In genomic region chr17:19386974-19387920, GRCh38 we compare ENCODE assay signal across 9 cellular contexts. TPM values are rescaled to one million over a fixed set of nuclear protein-coding genes. Genes with fewer than 3 reads are reported as not detected.
A peak's percentile ranks its signal among the peaks of the same experiment; 100 is the strongest.
DNase-seq lines count a peak whose midpoint lies in the region; ATAC-seq and TF ChIP-seq lines count a peak whose summit lies in the region.
"Had no signal": no experiment of that assay in that cellular context is flagged by ENCODE, and none has a peak within 500 bp of the region (broad histone marks: within the 10 kb centered on the region; RNA-seq: fewer than 3 reads in every experiment).

TSS of gene MFAP4 (minus strand) at chr17:19387190. CDS start at chr17:19387155, 35 bp downstream.

- H3K4me3 ChIP-seq in liver (ENCODE audit: low read depth in 1 of 3, low read length in 3 of 3) (no peak within 1 kb of the TSS), thyroid gland (replicated peaks in 1 of 3) (no peak within 1 kb of the TSS)

- POLR2A ChIA-PET in MCF 10A (lab: Yijun Ruan, JAX), result interaction anchor here (1.2 kb wide), 1 partner anchor 9 kb away, joined by 16 read pairs; the partner anchor contains the start of gene MAPK7

- no peaks in the 10 kb centered on the region for H3K9me3 ChIP-seq in liver (ENCODE audit: control insufficient read depth in 4 of 4, low read length in 3 of 4)
- no peaks in the 10 kb centered on the region for H3K9me3 ChIP-seq in thyroid gland

- no peaks in the 10 kb centered on the region for H3K9me3 Mint-ChIP-seq in stimulated activated naive CD8-positive, alpha-beta T cell treated with anti-CD3 and anti-CD28 coated beads, Interleukin-15, Interleukin-2, amounts not matched to agents 100 ng/mL and 50 ng/mL, for 24 hours
- no peaks in the 10 kb centered on the region for H3K9me3 Mint-ChIP-seq in MCF 10A (ENCODE audit: unreplicated experiment)
- H3K9me3 Mint-ChIP-seq in T-helper 2 cell treated with Interferon-gamma antibody and Interleukin-4, amounts not matched to agents 5 μg/mL and 100 μg/mL, for 36 hours, result no peaks in the 10 kb centered on the region

- no peak for TF ChIP-seq RAD21 in liver (IDR thresholded peaks at IDR 0.05)

- no peaks in the 10 kb centered on the region for H3K27me3 ChIP-seq in liver (ENCODE audit: control insufficient read depth in 4 of 4, insufficient read depth in 4 of 4, low read length in 3 of 4)
- H3K27me3 ChIP-seq in thyroid gland, result no peaks in the 10 kb centered on the region

- peaks cover 0 to 4% (median 0%) of the 10 kb centered on the region in 4 donors for H3K4me1 ChIP-seq in liver (ENCODE audit: control insufficient read depth in 4 of 4, insufficient read depth in 4 of 4, low read length in 3 of 4)
- H3K4me1 ChIP-seq in thyroid gland, result peaks cover 12 to 41% of the 10 kb centered on the region in 2 donors

- no peak within 1 kb of the TSS for H3K9ac ChIP-seq in liver (ENCODE audit: low read depth in 1 of 2, low read length in 2 of 2)

- CTCF ChIA-PET in MCF 10A (lab: Yijun Ruan, JAX), result interaction anchor here (0.6 to 2.8 kb wide), 3 partner anchors 10 to 778 kb away, joined by 3 to 6 read pairs (median 4); no protein-coding TSS in a partner anchor

- ATAC-seq in stimulated activated naive CD8-positive, alpha-beta T cell treated with anti-CD3 and anti-CD28 coated beads, Interleukin-15, Interleukin-2, amounts not matched to agents 100 U/mL and 50 U/mL, for 24 hours, result no peak

- H3K4me3 Mint-ChIP-seq in stimulated activated naive CD8-positive, alpha-beta T cell treated with anti-CD3 and anti-CD28 coated beads, Interleukin-15, Interleukin-2, amounts not matched to agents 100 ng/mL and 50 ng/mL, for 24 hours, result no peak within 1 kb of the TSS
- no peak within 1 kb of the TSS for H3K4me3 Mint-ChIP-seq in MCF 10A (ENCODE audit: unreplicated experiment)
- no peak within 1 kb of the TSS for H3K4me3 Mint-ChIP-seq in T-helper 2 cell treated with Interferon-gamma antibody and Interleukin-4, amounts not matched to agents 5 μg/mL and 100 μg/mL, for 36 hours

- intact Hi-C loops in MCF 10A (cut with micrococcal nuclease), result no loop called here
- intact Hi-C loops in thyroid gland (cut with DNase I), result no loop called here

- H3K36me3 ChIP-seq in liver (ENCODE audit: control insufficient read depth in 4 of 4, insufficient read depth in 3 of 4, low read depth in 1 of 4, low read length in 3 of 4) (peaks cover 0 to 14% (median 4%) of the 10 kb centered on the region in 4 donors), thyroid gland (peaks cover 5 to 16% of the 10 kb centered on the region in 2 donors)

- TF ChIP-seq POLR2A in thyroid gland (IDR thresholded peaks at IDR 0.05), result no peak

- no TSS peak for BruUV-seq in MCF 10A (replicated peaks; lab: Mats Ljungman, UMichigan)

- TF ChIP-seq CTCF in MCF 10A (IDR thresholded peaks at IDR 0.05; ENCODE audit: unreplicated experiment) (no peak), liver (IDR thresholded peaks at IDR 0.05; ENCODE audit: low read depth, low read length, missing input control) (no peak), thyroid gland (IDR thresholded peaks at IDR 0.05) (no peak)

- H3K27me3 Mint-ChIP-seq in stimulated activated naive CD8-positive, alpha-beta T cell treated with anti-CD3 and anti-CD28 coated beads, Interleukin-15, Interleukin-2, amounts not matched to agents 100 ng/mL and 50 ng/mL, for 24 hours, result peaks cover 3% of the 10 kb centered on the region
- no peaks in the 10 kb centered on the region for H3K27me3 Mint-ChIP-seq in MCF 10A (ENCODE audit: insufficient read depth, unreplicated experiment)
- peaks cover 9% of the 10 kb centered on the region for H3K27me3 Mint-ChIP-seq in T-helper 2 cell treated with Interferon-gamma antibody and Interleukin-4, amounts not matched to agents 5 μg/mL and 100 μg/mL, for 36 hours (ENCODE audit: low read depth)

- H3K36me3 Mint-ChIP-seq in stimulated activated naive CD8-positive, alpha-beta T cell treated with anti-CD3 and anti-CD28 coated beads, Interleukin-15, Interleukin-2, amounts not matched to agents 100 ng/mL and 50 ng/mL, for 24 hours (ENCODE audit: low read depth), result peaks cover 6% of the 10 kb centered on the region
- peaks cover 15% of the 10 kb centered on the region for H3K36me3 Mint-ChIP-seq in MCF 10A (ENCODE audit: insufficient read depth, unreplicated experiment)
- H3K36me3 Mint-ChIP-seq in T-helper 2 cell treated with Interferon-gamma antibody and Interleukin-4, amounts not matched to agents 5 μg/mL and 100 μg/mL, for 36 hours (ENCODE audit: low read depth), result peaks cover 21% of the 10 kb centered on the region

- no peak for DNase-seq in stimulated activated naive CD8-positive, alpha-beta T cell treated with anti-CD3 and anti-CD28 coated beads, Interleukin-15, Interleukin-2, amounts not matched to agents 100 U/mL and 50 U/mL, for 24 hours
- DNase-seq in MCF 10A (ENCODE audit: unreplicated experiment) (no peak), thyroid gland (peak; percentile 64 to 68), NCI-H226 (no peak), NCI-H2029 (lab: John Stamatoyannopoulos, UW) (no peak)
- no peak for DNase-seq in T-helper 2 cell treated with Interferon-gamma antibody and Interleukin-4, amounts not matched to agents 5 μg/mL and 100 μg/mL, for 36 hours (ENCODE audit: low spot score)

- H3K27ac ChIP-seq in liver (ENCODE audit: low read depth in 1 of 2, low read length in 2 of 2) (peak within 1 kb of the TSS; percentile 51 to 63), thyroid gland (peak within 1 kb of the TSS; percentile 75 to 88 (median 76))

- WGBS in liver, result 41% methylated on average over 22 of the region's 22 CpGs
- WGBS in thyroid gland, 2 donors, result 23 to 34% methylated on average over 14 to 21 of the region's 22 CpGs

- peak within 1 kb of the TSS; percentile 50 for H3K27ac Mint-ChIP-seq in stimulated activated naive CD8-positive, alpha-beta T cell treated with anti-CD3 and anti-CD28 coated beads, Interleukin-15, Interleukin-2, amounts not matched to agents 100 ng/mL and 50 ng/mL, for 24 hours
- H3K27ac Mint-ChIP-seq in MCF 10A (ENCODE audit: low read depth, unreplicated experiment), result peak within 1 kb of the TSS; percentile 46
- no peak within 1 kb of the TSS for H3K27ac Mint-ChIP-seq in T-helper 2 cell treated with Interferon-gamma antibody and Interleukin-4, amounts not matched to agents 5 μg/mL and 100 μg/mL, for 36 hours

- peaks cover 9% of the 10 kb centered on the region for H3K4me1 Mint-ChIP-seq in stimulated activated naive CD8-positive, alpha-beta T cell treated with anti-CD3 and anti-CD28 coated beads, Interleukin-15, Interleukin-2, amounts not matched to agents 100 ng/mL and 50 ng/mL, for 24 hours (ENCODE audit: low read depth)
- peaks cover 26% of the 10 kb centered on the region for H3K4me1 Mint-ChIP-seq in MCF 10A (ENCODE audit: insufficient read depth, unreplicated experiment)
- H3K4me1 Mint-ChIP-seq in T-helper 2 cell treated with Interferon-gamma antibody and Interleukin-4, amounts not matched to agents 5 μg/mL and 100 μg/mL, for 36 hours (ENCODE audit: low read depth), result peaks cover 3% of the 10 kb centered on the region

TF ChIP-seq in liver, 16 proteins besides CTCF, POLR2A, EP300 and RAD21 (continues in another document):
- no peak for TF ChIP-seq ZBTB33 (IDR thresholded peaks at IDR 0.05)
- no peak for TF ChIP-seq REST (IDR thresholded peaks at IDR 0.05)
- TF ChIP-seq ATF3 (IDR thresholded peaks at IDR 0.05), result no peak
- no peak for TF ChIP-seq TAF1 (conservative IDR thresholded peaks at IDR 0.05)
- no peak for TF ChIP-seq SP1 (IDR thresholded peaks at IDR 0.05)
- no peak for TF ChIP-seq HNF4G (IDR thresholded peaks at IDR 0.05)
- no peak for TF ChIP-seq FOXA2 (IDR thresholded peaks at IDR 0.05)
- no peak for TF ChIP-seq JUND (IDR thresholded peaks at IDR 0.05)

RNA-seq across cellular contexts. Expression of gene MFAP4, which starts in this region (rescaled TPM):
- total RNA-seq in MCF 10A (2022) (not detected in 2 replicates), liver (1 to 10 TPM; 2.1 to 6.5 TPM), thyroid gland (100 to 1,000 TPM in 1 of 4 donors, 10 to 100 TPM in 3; 12.6 to 105 (median 53.5) TPM)
- polyA plus RNA-seq in liver, result 10 to 100 TPM in 1 of 2 donors, 1 to 10 TPM in 1; 4.9 to 13.3 TPM
- total RNA-seq: activated CD8-positive, alpha-beta memory T cell treated with anti-CD3 and anti-CD28 coated beads for 36 hours had no signal

Comparison
In these comparisons a context has a peak if more than half of its experiments do, and no peak if none do; other contexts are left out.
1. DNase-seq: peak in thyroid gland (2 of 2); none in stimulated activated naive CD8-positive, alpha-beta T cell treated with anti-CD3 and anti-CD28 coated beads, Interleukin-15, Interleukin-2, amounts not matched to agents 100 U/mL and 50 U/mL, for 24 hours (single experiment), MCF 10A (single experiment), NCI-H226 (single experiment), NCI-H2029 (single experiment) and T-helper 2 cell treated with Interferon-gamma antibody and Interleukin-4, amounts not matched to agents 5 μg/mL and 100 μg/mL, for 36 hours (single experiment).